ENCODE assay signal across 9 cellular contexts in genomic region chr2:191486584-191487320, GRCh38.
A peak's percentile ranks its signal among the peaks of the same experiment; 100 is the strongest.
DNase-seq lines count a peak whose midpoint lies in the region; ATAC-seq and TF ChIP-seq lines count a peak whose summit lies in the region.
"Had no signal": no experiment of that assay in that cellular context is flagged by ENCODE, and none has a peak within 500 bp of the region (broad histone marks: within the 10 kb centered on the region; RNA-seq: fewer than 3 reads in every experiment).

No MANE protein-coding gene starts in this region.

- H2AFZ ChIP-seq in ACC112 (ENCODE audit: low read length, unreplicated experiment) (no peak overlapping the region), GM23248 (peak overlapping the region; percentile 43), neural progenitor cell (replicated peaks) (no peak overlapping the region)

- H4K20me1 ChIP-seq in GM23248 (ENCODE audit: insufficient read depth) (no peaks in the 10 kb centered on the region), neural progenitor cell (ENCODE audit: low read depth) (no peaks in the 10 kb centered on the region)

- H3K9ac ChIP-seq in GM23248 (peak overlapping the region; percentile 54), neural progenitor cell (no peak overlapping the region)

- H3K27ac ChIP-seq in ACC112 (ENCODE audit: low read depth, low read length) (peak overlapping the region; percentile 15; the same call in 1 of the 2 replicates), GM23248 (peak overlapping the region; percentile 81), neural progenitor cell (no peak overlapping the region)

- ATAC-seq in left lobe of liver: no peak

- H3K4me2 ChIP-seq in GM23248 (ENCODE audit: unreplicated experiment) (peak overlapping the region; percentile 72), neural progenitor cell (no peak overlapping the region)

- H3K4me1 ChIP-seq in ACC112 (ENCODE audit: control insufficient read depth, insufficient read depth, low read length, unreplicated experiment) (peaks cover 10% of the 10 kb centered on the region), GM23248 (ENCODE audit: insufficient read depth) (peaks cover 22% of the 10 kb centered on the region), neural progenitor cell (no peaks in the 10 kb centered on the region)

- no peak for TF ChIP-seq CTCF in neural progenitor cell (IDR thresholded peaks at IDR 0.05)

- H3F3A ChIP-seq in GM23248 (ENCODE audit: insufficient read depth) (peaks cover 24% of the 10 kb centered on the region), neural progenitor cell (ENCODE audit: low read depth) (no peaks in the 10 kb centered on the region)

- H3K4me3 ChIP-seq in ACC112 (ENCODE audit: low read depth, low read length) (no peak overlapping the region), GM23248 (peak overlapping the region; percentile 7), neural progenitor cell (no peak overlapping the region)

- H3K9me3 ChIP-seq in GM23248 (ENCODE audit: low read depth) (no peaks in the 10 kb centered on the region), neural progenitor cell (ENCODE audit: low read depth) (no peaks in the 10 kb centered on the region)

- DNase-seq in GM23248 (peak; percentile 99), T1000 (lab: John Stamatoyannopoulos, UW) (peak; percentile 72), hepatic stellate cell (ENCODE audit: low spot score) (peak; percentile 85), left lobe of liver (ENCODE audit: low spot score) (no peak), NCI-H1105 treated with DMSO at 0.1 percent for 48 hours (lab: John Stamatoyannopoulos, UW) (no peak), neural progenitor cell (ENCODE audit: low spot score) (no peak), UCSD-AML1 (lab: John Stamatoyannopoulos, UW; ENCODE audit: unreplicated experiment) (no peak)
- DNase-seq: H7 had no signal

- WGBS in GM23248 (ENCODE audit: low coverage in 1 of 2, low lambda C conversion rate in 2 of 2, missing lambda C conversion rate in 2 of 2), 2 experiments: 0 to 1% methylated on average over 3 of the region's 3 CpGs

- peaks cover 8% of the 10 kb centered on the region for H3K4me1 Mint-ChIP-seq in neural progenitor cell

- H3K27me3 ChIP-seq in ACC112 (ENCODE audit: insufficient read depth, low read length) (no peaks in the 10 kb centered on the region), GM23248 (replicated peaks; ENCODE audit: insufficient read depth) (no peaks in the 10 kb centered on the region), neural progenitor cell (no peaks in the 10 kb centered on the region)

- peaks cover 6% of the 10 kb centered on the region for H3K36me3 Mint-ChIP-seq in neural progenitor cell

- peaks cover 16% of the 10 kb centered on the region for H3K9me3 Mint-ChIP-seq in neural progenitor cell

- H3K27ac Mint-ChIP-seq in neural progenitor cell: no peak overlapping the region

- H3K36me3 ChIP-seq in ACC112 (ENCODE audit: insufficient read depth, low read length) (no peaks in the 10 kb centered on the region), GM23248 (ENCODE audit: low read depth) (no peaks in the 10 kb centered on the region), neural progenitor cell (no peaks in the 10 kb centered on the region)

- no peak overlapping the region for H3K4me3 Mint-ChIP-seq in neural progenitor cell

- no peaks in the 10 kb centered on the region for H3K79me2 ChIP-seq in ACC112 (ENCODE audit: control insufficient read depth, insufficient read depth, low read length, unreplicated experiment)
- no peaks in the 10 kb centered on the region for H3K79me2 ChIP-seq in GM23248 (ENCODE audit: insufficient read depth)
- no peaks in the 10 kb centered on the region for H3K79me2 ChIP-seq in neural progenitor cell (ENCODE audit: low read depth)

- no peaks in the 10 kb centered on the region; the same call in 1 of the 2 replicates for H3K9me2 ChIP-seq in GM23248 (ENCODE audit: insufficient read depth)

- in situ Hi-C loops in GM23248 (cut with MboI): no loop called here

- H3K27me3 Mint-ChIP-seq in neural progenitor cell (ENCODE audit: insufficient read depth, low read depth): no peaks in the 10 kb centered on the region

Comparison
In these comparisons a context has a peak if more than half of its experiments do, and no peak if none do; other contexts are left out.
1. DNase-seq: peak in GM23248 (single experiment), T1000 (single experiment) and hepatic stellate cell (single experiment); none in left lobe of liver (single experiment), NCI-H1105 treated with DMSO at 0.1 percent for 48 hours (single experiment), neural progenitor cell (single experiment) and UCSD-AML1 (single experiment).